16 cellular contexts compared by ENCODE assay signal in the genomic region with DNA sequence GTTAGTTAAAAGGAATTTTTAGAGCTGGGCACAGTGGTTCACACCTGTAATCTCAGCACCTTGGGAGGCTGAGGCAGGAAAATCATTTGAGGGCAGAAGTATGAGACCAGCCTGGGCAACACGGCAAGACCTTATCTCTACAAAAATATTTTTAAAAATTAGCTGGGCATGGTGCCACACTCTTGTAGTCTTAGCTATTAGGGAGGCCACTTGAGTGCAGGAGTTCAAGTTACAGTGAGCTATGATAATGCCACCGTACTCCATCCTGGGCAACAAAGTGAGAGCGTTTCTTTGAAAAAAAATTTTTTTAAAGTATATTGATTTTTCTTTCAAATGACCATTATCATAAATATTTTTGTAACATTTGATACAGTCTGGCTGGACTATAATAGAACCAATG.
DNase-seq lines count a peak whose midpoint lies in the region; ATAC-seq, FAIRE-seq and TF ChIP-seq lines count a peak whose summit lies in the region.
"Had no signal": no experiment of that assay in that cellular context is flagged by ENCODE, and none has a peak within 500 bp of the region (broad histone marks: within the 10 kb centered on the region; RNA-seq: fewer than 3 reads in every experiment).

No MANE protein-coding gene starts in this region.

- TF ChIP-seq CTCF in endothelial cell of umbilical vein (IDR thresholded peaks at IDR 0.05; ENCODE audit: extremely low read depth in 1 of 2, insufficient read depth in 1 of 2, low read depth in 1 of 2, low read length in 2 of 2): no peak
- TF ChIP-seq CTCF in upper lobe of left lung (IDR thresholded peaks at IDR 0.05): no peak
- no peak for TF ChIP-seq CTCF in breast epithelium (IDR thresholded peaks at IDR 0.05)

- no peaks in the 10 kb centered on the region for H3K9me1 ChIP-seq in endothelial cell of umbilical vein (replicated peaks; ENCODE audit: control insufficient read depth, extremely low read depth, insufficient read depth, low read length)

- ATAC-seq in upper lobe of left lung (ENCODE audit: low FRiP score in 2 of 2) (peak; percentile 41 to 59), HG03460 (IDR thresholded peaks at IDR 0.05; ENCODE audit: unreplicated experiment) (no peak)
- ATAC-seq: foreskin keratinocyte had no signal

- no peak overlapping the region for H2AFZ ChIP-seq in endothelial cell of umbilical vein (ENCODE audit: low read depth, low read length)

- no peak overlapping the region for H3K4me3 ChIP-seq in endothelial cell of umbilical vein (replicated peaks in 1 of 3; ENCODE audit: insufficient read depth in 1 of 3, low read depth in 1 of 3, low read length in 3 of 3)
- H3K4me3 ChIP-seq in upper lobe of left lung: no peak overlapping the region
- H3K4me3 ChIP-seq in breast epithelium: no peak overlapping the region
- H3K4me3 ChIP-seq: prostate gland had no signal

- no TSS peak for BruUV-seq in endothelial cell of umbilical vein (replicated peaks; lab: Mats Ljungman, UMichigan)

- no peak for FAIRE-seq in endothelial cell of umbilical vein (lab: Jason Lieb, UNC)
- FAIRE-seq: TTC549 had no signal

- no peak for TF ChIP-seq POLR2A in endothelial cell of umbilical vein (IDR thresholded peaks at IDR 0.05; ENCODE audit: low read depth, low read length)
- TF ChIP-seq POLR2A in upper lobe of left lung (IDR thresholded peaks at IDR 0.05): no peak
- no peak for TF ChIP-seq POLR2A in breast epithelium (IDR thresholded peaks at IDR 0.05)

- H3K27me3 ChIP-seq in endothelial cell of umbilical vein (ENCODE audit: control insufficient read depth in 2 of 2, insufficient read depth in 2 of 2, low read length in 2 of 2) (no peaks in the 10 kb centered on the region), upper lobe of left lung (no peaks in the 10 kb centered on the region), breast epithelium (no peaks in the 10 kb centered on the region)
- H3K27me3 ChIP-seq: BE2C, foreskin keratinocyte had no signal

- H3K4me1 ChIP-seq in endothelial cell of umbilical vein (ENCODE audit: control insufficient read depth, extremely low read depth, insufficient read depth, low read length): no peaks in the 10 kb centered on the region
- H3K4me1 ChIP-seq in upper lobe of left lung: peaks cover 0 to 13% (median 6%) of the 10 kb centered on the region in 4 donors
- H3K4me1 ChIP-seq in breast epithelium: no peaks in the 10 kb centered on the region
- H3K4me1 ChIP-seq: foreskin keratinocyte, prostate gland had no signal

- CTCF ChIA-PET in endothelial cell of umbilical vein (lab: Charles Lee): interaction anchor here (0.7 kb wide), 1 partner anchor 1071 kb away, joined by 3 read pairs; no protein-coding TSS in a partner anchor

- DNase-seq in NCI-H146 (lab: John Stamatoyannopoulos, UW): peak; percentile 0
- no peak for DNase-seq in NCI-H146 treated with DMSO at 0.1 percent for 48 hours (lab: John Stamatoyannopoulos, UW; ENCODE audit: unreplicated experiment)
- peak; percentile 90 for DNase-seq in NCI-H2171 treated with DMSO at 0.1 percent for 48 hours (lab: John Stamatoyannopoulos, UW)
- peak; percentile 23 for DNase-seq in endothelial cell of umbilical vein (ENCODE audit: low read depth, low spot score)
- no peak for DNase-seq in upper lobe of left lung
- no peak for DNase-seq in kidney glomerular epithelial cell (lab: John Stamatoyannopoulos, UW)
- no peak for DNase-seq in breast epithelium (ENCODE audit: low spot score in 2 of 2)
- DNase-seq: activated CD4-positive, alpha-beta T cell treated with anti-CD3 and anti-CD28 coated beads, Interleukin-2, amount 10 ng/mL, durations not matched to agents 7 days and 5 days; activated CD8-positive, alpha-beta memory T cell treated with anti-CD3 and anti-CD28 coated beads, Interleukin-2, amount 50 U/mL, for 4 hours; activated gamma-delta T cell; BE2C; foreskin keratinocyte; NCI-H187 treated with DMSO at 0.1 percent for 48 hours had no signal

- peaks cover 4% of the 10 kb centered on the region for H3K79me2 ChIP-seq in endothelial cell of umbilical vein (ENCODE audit: control insufficient read depth, insufficient read depth, low read length)

- H3K9me3 ChIP-seq in endothelial cell of umbilical vein (replicated peaks; ENCODE audit: control insufficient read depth, insufficient read depth, low read length) (no peaks in the 10 kb centered on the region), upper lobe of left lung (no peaks in the 10 kb centered on the region), breast epithelium (no peaks in the 10 kb centered on the region)
- H3K9me3 ChIP-seq: BE2C, prostate gland had no signal

- WGBS in upper lobe of left lung, 2 donors: 44 to 55% methylated on average over 3 of the region's 3 CpGs

- H3K4me2 ChIP-seq in endothelial cell of umbilical vein (ENCODE audit: insufficient read depth, low read length): no peak overlapping the region

- H3K27ac ChIP-seq in endothelial cell of umbilical vein (ENCODE audit: insufficient read depth, low read depth, low read length) (no peak overlapping the region), upper lobe of left lung (peak overlapping the region in 1 of 4 donors; percentile 48), breast epithelium (no peak overlapping the region)
- H3K27ac ChIP-seq: foreskin keratinocyte, prostate gland had no signal

- H4K20me1 ChIP-seq in endothelial cell of umbilical vein (replicated peaks; ENCODE audit: control insufficient read depth, extremely low read depth, insufficient read depth, low read length): no peaks in the 10 kb centered on the region

- POLR2A ChIA-PET in endothelial cell of umbilical vein (lab: Charles Lee): no interaction called here

- H3K36me3 ChIP-seq in endothelial cell of umbilical vein (ENCODE audit: control insufficient read depth in 2 of 2, extremely low read depth in 1 of 2, insufficient read depth in 2 of 2, low read length in 2 of 2): peaks cover 0 to 6% of the 10 kb centered on the region in 2 experiments
- peaks cover 0 to 25% (median 2%) of the 10 kb centered on the region in 4 donors for H3K36me3 ChIP-seq in upper lobe of left lung
- no peaks in the 10 kb centered on the region for H3K36me3 ChIP-seq in breast epithelium
- H3K36me3 ChIP-seq: prostate gland had no signal

- no peak for TF ChIP-seq EP300 in upper lobe of left lung (IDR thresholded peaks at IDR 0.05)

- H3K9ac ChIP-seq in endothelial cell of umbilical vein (replicated peaks; ENCODE audit: extremely low read depth, insufficient read depth, low read length): no peak overlapping the region

- dilution Hi-C loops in endothelial cell of umbilical vein (cut with MboI; ENCODE audit: extremely low pct_ligation_motif_present, low sequenced_read_pairs): no loop called here

- intact Hi-C loops in endothelial cell of umbilical vein (cut with micrococcal nuclease): no loop called here
- intact Hi-C loops in breast epithelium (cut with DNase I; ENCODE audit: low total_unique reads): no loop called here

TF ChIP-seq in endothelial cell of umbilical vein, 7 proteins besides CTCF, POLR2A, EP300 and RAD21:
- no peak for TF ChIP-seq POLR2AphosphoS5 (IDR thresholded peaks at IDR 0.05; ENCODE audit: insufficient read depth, low read depth, low read length)
- TF ChIP-seq GATA2 (IDR thresholded peaks at IDR 0.05; ENCODE audit: insufficient read depth, insufficient read length, low read depth, low read length): no peak
- TF ChIP-seq MYC (IDR thresholded peaks at IDR 0.05; ENCODE audit: low read depth, low read length): no peak
- TF ChIP-seq JUN (IDR thresholded peaks at IDR 0.05; ENCODE audit: borderline replicate concordance, insufficient read depth, insufficient read length, low read depth): no peak
- no peak for TF ChIP-seq EZH2 (IDR thresholded peaks at IDR 0.05; ENCODE audit: borderline replicate concordance, low read depth, low read length, severe bottlenecking)
- TF ChIP-seq FOS (IDR thresholded peaks at IDR 0.05; ENCODE audit: borderline replicate concordance, insufficient read depth, low read length): no peak
- TF ChIP-seq, protein P1, sequence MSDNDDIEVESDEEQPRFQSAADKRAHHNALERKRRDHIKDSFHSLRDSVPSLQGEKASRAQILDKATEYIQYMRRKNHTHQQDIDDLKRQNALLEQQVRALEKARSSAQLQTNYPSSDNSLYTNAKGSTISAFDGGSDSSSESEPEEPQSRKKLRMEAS (IDR thresholded peaks at IDR 0.05; ENCODE audit: insufficient read depth, insufficient read length): no peak

Comparison
In these comparisons a context has a peak if more than half of its experiments do, and no peak if none do; other contexts are left out.
1. DNase-seq: peak in NCI-H146 (single experiment), NCI-H2171 treated with DMSO at 0.1 percent for 48 hours (single experiment) and endothelial cell of umbilical vein (single experiment); none in NCI-H146 treated with DMSO at 0.1 percent for 48 hours (single experiment), upper lobe of left lung (0 of 2), kidney glomerular epithelial cell (single experiment) and breast epithelium (0 of 2).